37 cellular contexts compared by ENCODE assay signal in the genomic region with DNA sequence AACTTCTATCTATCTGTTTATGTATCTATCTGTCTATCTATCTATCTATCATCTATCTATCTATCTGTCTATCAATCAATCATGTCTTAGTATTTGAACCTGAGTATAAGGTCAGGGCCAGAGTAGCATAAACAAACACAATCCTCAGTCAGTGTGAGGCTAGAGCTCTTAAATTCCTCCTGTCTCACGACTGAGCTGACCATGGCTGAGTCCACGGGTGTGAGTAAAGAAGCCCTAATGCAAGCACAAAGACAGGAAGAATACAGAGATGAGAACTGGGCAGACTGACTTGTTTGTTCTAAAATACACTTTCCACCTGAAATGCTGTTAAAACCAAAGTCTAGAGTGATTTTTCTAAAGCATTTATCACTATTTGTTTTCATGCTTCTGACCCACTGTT. TPM values are rescaled to one million over a fixed set of nuclear protein-coding genes. Genes with fewer than 3 reads are reported as not detected.
"Had no signal": no experiment of that assay in that cellular context is flagged by ENCODE, and none has a peak within 500 bp of the region (broad histone marks: within the 10 kb centered on the region; RNA-seq: fewer than 3 reads in every experiment).

No MANE protein-coding gene starts in this region.

- H3K4me1 Mint-ChIP-seq: activated B cell treated with CpG ODN at 0.5 μM for 24 hours; activated CD4-positive, alpha-beta T cell treated with anti-CD3 and anti-CD28 coated beads, Interleukin-2, amount 10 ng/mL, durations not matched to agents 24 days and 14 days; activated naive CD8-positive, alpha-beta T cell treated with anti-CD3 and anti-CD28 coated beads for 36 hours; activated T-helper 17 cell treated with anti-CD3 and anti-CD28 coated beads, Interleukin-2, amount 50 U/mL, for 72 hours had no signal

- H3K9me3 ChIP-seq: adrenal gland, breast epithelium had no signal

- DNase-seq: activated B cell treated with CpG ODN at 0.5 μM for 24 hours; activated CD4-positive, alpha-beta memory T cell treated with anti-CD3 and anti-CD28 coated beads for 36 hours; activated CD4-positive, alpha-beta T cell treated with anti-CD3 and anti-CD28 coated beads for 4 hours; activated CD4-positive, alpha-beta T cell treated with anti-CD3 and anti-CD28 coated beads, Interleukin-2, amount 10 ng/mL, durations not matched to agents 24 days and 14 days; activated CD4-positive, alpha-beta T cell treated with anti-CD3 and anti-CD28 coated beads, Interleukin-2, amount 50 U/mL, for 1 hour; activated CD4-positive, alpha-beta T cell treated with anti-CD3 and anti-CD28 coated beads, Interleukin-2, amount 50 U/mL, for 4 hours; activated CD4-positive, CD25-positive, alpha-beta regulatory T cell treated with anti-CD3 and anti-CD28 coated beads, Interleukin-2, amount 50 U/mL, for 72 hours; activated CD8-positive, alpha-beta memory T cell treated with anti-CD3 and anti-CD28 coated beads, Interleukin-2, amount 50 U/mL, for 4 hours; activated CD8-positive, alpha-beta T cell treated with anti-CD3 and anti-CD28 coated beads for 36 hours; activated effector memory CD4-positive, alpha-beta T cell treated with anti-CD3 and anti-CD28 coated beads, Interleukin-2, amount 50 U/mL, for 16 hours; activated gamma-delta T cell treated with Interleukin-2 at 50 U/mL for 16 hours; activated naive CD4-positive, alpha-beta T cell; activated naive CD4-positive, alpha-beta T cell treated with anti-CD3 and anti-CD28 coated beads for 36 hours; activated naive CD4-positive, alpha-beta T cell treated with anti-CD3 and anti-CD28 coated beads, Interleukin-2, amount 50 U/mL, for 16 hours; activated naive CD8-positive, alpha-beta T cell treated with anti-CD3 and anti-CD28 coated beads for 36 hours; activated T-cell treated with anti-CD3 and anti-CD28 coated beads for 4 hours; activated T-cell treated with anti-CD3 and anti-CD28 coated beads, Interleukin-2, amount 50 U/mL, for 1 hour; activated T-cell treated with anti-CD3 and anti-CD28 coated beads, Interleukin-2, amount 50 U/mL, for 4 hours; activated T-cell treated with anti-CD3 and anti-CD28 coated beads, Interleukin-2, amount 50 U/mL, for 72 hours; adrenal gland; amniotic stem cell; aorta; body of pancreas; brain microvascular endothelial cell; central memory CD4-positive, alpha-beta T cell; T-helper 1 cell; T-helper 2 cell; T-helper 9 cell had no signal

- H3K4me3 Mint-ChIP-seq: activated B cell treated with CpG ODN at 0.5 μM for 24 hours; activated CD4-positive, alpha-beta memory T cell treated with anti-CD3 and anti-CD28 coated beads for 36 hours; activated CD4-positive, alpha-beta T cell treated with anti-CD3 and anti-CD28 coated beads, Interleukin-2, amount 10 ng/mL, durations not matched to agents 24 days and 14 days; activated CD8-positive, alpha-beta T cell treated with anti-CD3 and anti-CD28 coated beads for 36 hours; activated naive CD4-positive, alpha-beta T cell treated with anti-CD3 and anti-CD28 coated beads for 36 hours; activated naive CD8-positive, alpha-beta T cell treated with anti-CD3 and anti-CD28 coated beads for 36 hours; activated T-cell treated with anti-CD3 and anti-CD28 coated beads, Interleukin-2, amount 50 U/mL, for 4 hours; activated T-cell treated with anti-CD3 and anti-CD28 coated beads, Interleukin-2, amount 50 U/mL, for 72 hours; activated T-helper 1 cell treated with anti-CD3 and anti-CD28 coated beads, Interleukin-12 subunit alpha, Interleukin-12 subunit beta, Interleukin-2, Interleukin-4 antibody, amounts not matched to agents 30 ng/mL and 10 ng/mL and 1 ng/mL, durations not matched to agents 14 hours and 24 hours and 36 hours; activated T-helper 17 cell treated with anti-CD3 and anti-CD28 coated beads, Interleukin-2, amount 50 U/mL, for 72 hours; T-helper 1 cell treated with Interleukin-12 subunit alpha and Interleukin-12 subunit beta and Interleukin-4 antibody, amounts not matched to agents 30 μg/mL and 1 μg/mL, for 36 hours; T-helper 2 cell treated with Interferon-gamma antibody and Interleukin-4, amounts not matched to agents 5 μg/mL and 100 μg/mL, for 36 hours had no signal

- H3K4me1 ChIP-seq: adrenal gland, breast epithelium had no signal

- H3K27ac ChIP-seq: adrenal gland, body of pancreas, brain microvascular endothelial cell, breast epithelium, VCaP had no signal

- H3K27me3 Mint-ChIP-seq: activated CD4-positive, alpha-beta T cell treated with anti-CD3 and anti-CD28 coated beads, Interleukin-2, amount 10 ng/mL, durations not matched to agents 24 days and 14 days had no signal

- H3K27me3 ChIP-seq: adrenal gland, body of pancreas, brain microvascular endothelial cell, breast epithelium had no signal

- H3K36me3 ChIP-seq: adrenal gland, brain microvascular endothelial cell, breast epithelium had no signal

- H3K36me3 Mint-ChIP-seq: activated CD4-positive, alpha-beta memory T cell treated with anti-CD3 and anti-CD28 coated beads for 36 hours; activated naive CD4-positive, alpha-beta T cell treated with anti-CD3 and anti-CD28 coated beads, Interleukin-2, amount 50 U/mL, for 72 hours; activated naive CD8-positive, alpha-beta T cell treated with anti-CD3 and anti-CD28 coated beads for 36 hours had no signal

- FAIRE-seq: astrocyte, TTC549 had no signal

- H3K9me3 Mint-ChIP-seq: activated B cell treated with CpG ODN at 0.5 μM for 24 hours; activated CD4-positive, alpha-beta memory T cell treated with anti-CD3 and anti-CD28 coated beads for 36 hours; activated CD4-positive, alpha-beta T cell treated with anti-CD3 and anti-CD28 coated beads, Interleukin-2, amount 10 ng/mL, durations not matched to agents 24 days and 14 days; activated CD8-positive, alpha-beta T cell treated with anti-CD3 and anti-CD28 coated beads for 36 hours; activated naive CD4-positive, alpha-beta T cell treated with anti-CD3 and anti-CD28 coated beads for 36 hours; activated naive CD4-positive, alpha-beta T cell treated with anti-CD3 and anti-CD28 coated beads, Interleukin-2, amount 50 U/mL, for 72 hours; activated naive CD8-positive, alpha-beta T cell treated with anti-CD3 and anti-CD28 coated beads for 36 hours; activated T-cell treated with anti-CD3 and anti-CD28 coated beads, Interleukin-2, amount 50 U/mL, for 4 hours; activated T-cell treated with anti-CD3 and anti-CD28 coated beads, Interleukin-2, amount 50 U/mL, for 72 hours; activated T-helper 1 cell treated with anti-CD3 and anti-CD28 coated beads, Interleukin-12 subunit alpha, Interleukin-12 subunit beta, Interleukin-2, Interleukin-4 antibody, amounts not matched to agents 30 ng/mL and 10 ng/mL and 1 ng/mL, durations not matched to agents 14 hours and 24 hours and 36 hours; activated T-helper 17 cell treated with anti-CD3 and anti-CD28 coated beads, Interleukin-2, amount 50 U/mL, for 72 hours; T-helper 1 cell treated with Interleukin-12 subunit alpha and Interleukin-12 subunit beta and Interleukin-4 antibody, amounts not matched to agents 30 μg/mL and 1 μg/mL, for 36 hours; T-helper 2 cell treated with Interferon-gamma antibody and Interleukin-4, amounts not matched to agents 5 μg/mL and 100 μg/mL, for 36 hours had no signal

- H3K27ac Mint-ChIP-seq: activated B cell treated with CpG ODN at 0.5 μM for 24 hours; activated CD4-positive, alpha-beta memory T cell treated with anti-CD3 and anti-CD28 coated beads for 36 hours; activated CD4-positive, alpha-beta T cell treated with anti-CD3 and anti-CD28 coated beads, Interleukin-2, amount 10 ng/mL, durations not matched to agents 24 days and 14 days; activated CD8-positive, alpha-beta T cell treated with anti-CD3 and anti-CD28 coated beads for 36 hours; activated naive CD4-positive, alpha-beta T cell treated with anti-CD3 and anti-CD28 coated beads for 36 hours; activated naive CD4-positive, alpha-beta T cell treated with anti-CD3 and anti-CD28 coated beads, Interleukin-2, amount 50 U/mL, for 72 hours; activated naive CD8-positive, alpha-beta T cell treated with anti-CD3 and anti-CD28 coated beads for 36 hours; activated T-cell treated with anti-CD3 and anti-CD28 coated beads, Interleukin-2, amount 50 U/mL, for 72 hours; activated T-helper 1 cell treated with anti-CD3 and anti-CD28 coated beads, Interleukin-12 subunit alpha, Interleukin-12 subunit beta, Interleukin-2, Interleukin-4 antibody, amounts not matched to agents 30 ng/mL and 10 ng/mL and 1 ng/mL, durations not matched to agents 14 hours and 24 hours and 36 hours; activated T-helper 17 cell treated with anti-CD3 and anti-CD28 coated beads, Interleukin-2, amount 50 U/mL, for 72 hours; T-helper 1 cell treated with Interleukin-12 subunit alpha and Interleukin-12 subunit beta and Interleukin-4 antibody, amounts not matched to agents 30 μg/mL and 1 μg/mL, for 36 hours; T-helper 2 cell treated with Interferon-gamma antibody and Interleukin-4, amounts not matched to agents 5 μg/mL and 100 μg/mL, for 36 hours had no signal

- ATAC-seq: activated CD8-positive, alpha-beta T cell treated with anti-CD3 and anti-CD28 coated beads for 36 hours; activated naive CD4-positive, alpha-beta T cell treated with anti-CD3 and anti-CD28 coated beads, Interleukin-2, amount 50 U/mL, for 72 hours; activated T-cell treated with anti-CD3 and anti-CD28 coated beads, Interleukin-2, amount 50 U/mL, for 4 hours; activated T-cell treated with anti-CD3 and anti-CD28 coated beads, Interleukin-2, amount 50 U/mL, for 72 hours; activated T-helper 17 cell treated with anti-CD3 and anti-CD28 coated beads, Interleukin-2, amount 50 U/mL, for 72 hours; body of pancreas had no signal

- H3K4me3 ChIP-seq: adrenal gland, body of pancreas, breast epithelium had no signal

RNA-seq across cellular contexts. Expression of gene STXBP6, which starts 47.2 kb away (rescaled TPM):
- total RNA-seq: activated CD4-positive, alpha-beta memory T cell treated with anti-CD3 and anti-CD28 coated beads for 36 hours; activated CD4-positive, alpha-beta T cell treated with anti-CD3 and anti-CD28 coated beads, Interleukin-2, amount 10 ng/mL, durations not matched to agents 24 days and 14 days; activated CD8-positive, alpha-beta T cell treated with anti-CD3 and anti-CD28 coated beads for 36 hours; activated naive CD4-positive, alpha-beta T cell treated with anti-CD3 and anti-CD28 coated beads for 36 hours; activated naive CD8-positive, alpha-beta T cell treated with anti-CD3 and anti-CD28 coated beads for 36 hours; activated T-cell treated with anti-CD3 and anti-CD28 coated beads, Interleukin-2, amount 50 U/mL, for 72 hours; activated T-helper 1 cell treated with anti-CD3 and anti-CD28 coated beads, Interleukin-12 subunit alpha, Interleukin-12 subunit beta, Interleukin-2, Interleukin-4 antibody, amounts not matched to agents 30 ng/mL and 10 ng/mL and 1 ng/mL, durations not matched to agents 14 hours and 24 hours and 36 hours; activated T-helper 17 cell treated with anti-CD3 and anti-CD28 coated beads, Interleukin-2, amount 50 U/mL, for 72 hours had no signal
